Comparison of ENCODE assay signal across 8 cellular contexts in the genomic region with DNA sequence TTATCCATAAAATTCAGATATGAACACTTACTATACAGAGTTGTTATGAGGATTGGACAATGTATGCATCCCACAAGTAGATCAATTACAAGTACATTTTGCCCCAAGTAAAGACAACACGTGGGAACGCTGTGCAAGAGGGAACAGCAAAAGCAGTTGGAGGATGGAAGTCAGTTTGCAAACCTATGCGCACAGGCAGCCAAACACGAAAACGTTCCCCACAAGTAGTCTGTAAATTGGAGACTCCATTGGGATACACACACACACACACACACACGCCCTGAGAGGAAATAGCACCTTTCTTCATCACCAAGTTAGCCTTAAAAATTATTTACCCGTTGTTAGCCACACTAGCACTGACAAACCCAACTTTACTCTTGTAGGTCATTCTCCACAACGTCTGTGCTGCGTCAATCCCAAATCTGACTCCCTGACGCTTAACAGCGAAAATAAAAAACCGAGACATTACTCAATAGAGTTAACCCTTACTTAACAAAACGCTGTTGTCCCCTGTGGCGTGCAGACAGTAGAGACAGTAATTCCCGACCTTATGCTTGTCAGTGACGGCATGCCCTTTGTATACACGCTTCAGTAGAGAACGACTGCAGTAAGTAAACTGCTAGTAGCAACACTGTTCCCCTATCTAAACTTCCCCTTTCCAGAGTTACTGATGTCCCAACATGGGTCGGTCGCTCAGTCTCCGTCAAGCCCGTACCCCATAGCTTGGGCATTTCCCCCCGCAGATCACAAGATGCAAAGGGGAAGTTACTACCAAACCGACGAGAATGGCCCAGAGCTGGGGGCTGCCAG. TPM values are rescaled to one million over a fixed set of nuclear protein-coding genes. Genes with fewer than 3 reads are reported as not detected.
DNase-seq lines count a peak whose midpoint lies in the region; ATAC-seq and TF ChIP-seq lines count a peak whose summit lies in the region.

No MANE protein-coding gene starts in this region.

- WGBS in liver: 2% methylated on average over 25 of the region's 25 CpGs

- no peak for TF ChIP-seq CTCF in liver (IDR thresholded peaks at IDR 0.05; ENCODE audit: low read depth, low read length, missing input control)

- peak overlapping the region; percentile 75 to 95 (median 89) for H3K4me3 ChIP-seq in liver (ENCODE audit: low read depth in 1 of 3, low read length in 3 of 3)

- no peaks in the 10 kb centered on the region for H3K36me3 ChIP-seq in liver (ENCODE audit: control insufficient read depth in 4 of 4, insufficient read depth in 3 of 4, low read depth in 1 of 4, low read length in 3 of 4)

- H3K27me3 ChIP-seq in liver (ENCODE audit: control insufficient read depth in 4 of 4, insufficient read depth in 4 of 4, low read length in 3 of 4): no peaks in the 10 kb centered on the region

- H3K9ac ChIP-seq in liver (ENCODE audit: low read depth in 1 of 2, low read length in 2 of 2): peak overlapping the region; percentile 10 to 36

- peak overlapping the region; percentile 70 to 83 for H3K27ac ChIP-seq in liver (ENCODE audit: low read depth in 1 of 2, low read length in 2 of 2)

- peaks cover 3 to 27% (median 10%) of the 10 kb centered on the region in 4 donors for H3K4me1 ChIP-seq in liver (ENCODE audit: control insufficient read depth in 4 of 4, insufficient read depth in 4 of 4, low read length in 3 of 4)

- DNase-seq in DMS53 (lab: John Stamatoyannopoulos, UW) (peak; percentile 55), DMS53 treated with DMSO at 0.1 percent for 48 hours (lab: John Stamatoyannopoulos, UW; ENCODE audit: unreplicated experiment) (no peak), SKM-1 treated with dmso at 0.1 percent for 144 hours (lab: John Stamatoyannopoulos, UW; ENCODE audit: unreplicated experiment) (peak; percentile 95), dermis blood vessel endothelial cell (peak; percentile 34), stromal cell of bone marrow (ENCODE audit: low read depth) (peak; percentile 34)

- ATAC-seq in GM21390 (IDR thresholded peaks at IDR 0.05; ENCODE audit: unreplicated experiment) (peak; percentile 53), HG03571 (IDR thresholded peaks at IDR 0.05; ENCODE audit: unreplicated experiment) (peak; percentile 62)

- no peaks in the 10 kb centered on the region for H3K9me3 ChIP-seq in liver (ENCODE audit: control insufficient read depth in 4 of 4, low read length in 3 of 4)

- no peak for TF ChIP-seq RAD21 in liver (IDR thresholded peaks at IDR 0.05)

TF ChIP-seq in liver, 16 proteins besides CTCF, POLR2A, EP300 and RAD21:
- TF ChIP-seq, protein P1, sequence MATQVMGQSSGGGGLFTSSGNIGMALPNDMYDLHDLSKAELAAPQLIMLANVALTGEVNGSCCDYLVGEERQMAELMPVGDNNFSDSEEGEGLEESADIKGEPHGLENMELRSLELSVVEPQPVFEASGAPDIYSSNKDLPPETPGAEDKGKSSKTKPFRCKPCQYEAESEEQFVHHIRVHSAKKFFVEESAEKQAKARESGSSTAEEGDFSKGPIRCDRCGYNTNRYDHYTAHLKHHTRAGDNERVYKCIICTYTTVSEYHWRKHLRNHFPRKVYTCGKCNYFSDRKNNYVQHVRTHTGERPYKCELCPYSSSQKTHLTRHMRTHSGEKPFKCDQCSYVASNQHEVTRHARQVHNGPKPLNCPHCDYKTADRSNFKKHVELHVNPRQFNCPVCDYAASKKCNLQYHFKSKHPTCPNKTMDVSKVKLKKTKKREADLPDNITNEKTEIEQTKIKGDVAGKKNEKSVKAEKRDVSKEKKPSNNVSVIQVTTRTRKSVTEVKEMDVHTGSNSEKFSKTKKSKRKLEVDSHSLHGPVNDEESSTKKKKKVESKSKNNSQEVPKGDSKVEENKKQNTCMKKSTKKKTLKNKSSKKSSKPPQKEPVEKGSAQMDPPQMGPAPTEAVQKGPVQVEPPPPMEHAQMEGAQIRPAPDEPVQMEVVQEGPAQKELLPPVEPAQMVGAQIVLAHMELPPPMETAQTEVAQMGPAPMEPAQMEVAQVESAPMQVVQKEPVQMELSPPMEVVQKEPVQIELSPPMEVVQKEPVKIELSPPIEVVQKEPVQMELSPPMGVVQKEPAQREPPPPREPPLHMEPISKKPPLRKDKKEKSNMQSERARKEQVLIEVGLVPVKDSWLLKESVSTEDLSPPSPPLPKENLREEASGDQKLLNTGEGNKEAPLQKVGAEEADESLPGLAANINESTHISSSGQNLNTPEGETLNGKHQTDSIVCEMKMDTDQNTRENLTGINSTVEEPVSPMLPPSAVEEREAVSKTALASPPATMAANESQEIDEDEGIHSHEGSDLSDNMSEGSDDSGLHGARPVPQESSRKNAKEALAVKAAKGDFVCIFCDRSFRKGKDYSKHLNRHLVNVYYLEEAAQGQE (IDR thresholded peaks at IDR 0.05): peak; percentile 7
- no peak for TF ChIP-seq SP1 (IDR thresholded peaks at IDR 0.05)
- TF ChIP-seq FOXA2 (IDR thresholded peaks at IDR 0.05): no peak
- TF ChIP-seq GABPA (IDR thresholded peaks at IDR 0.05 in 1 of 2, conservative IDR thresholded peaks at IDR 0.05 in 1 of 2): no peak
- TF ChIP-seq, protein P2, sequence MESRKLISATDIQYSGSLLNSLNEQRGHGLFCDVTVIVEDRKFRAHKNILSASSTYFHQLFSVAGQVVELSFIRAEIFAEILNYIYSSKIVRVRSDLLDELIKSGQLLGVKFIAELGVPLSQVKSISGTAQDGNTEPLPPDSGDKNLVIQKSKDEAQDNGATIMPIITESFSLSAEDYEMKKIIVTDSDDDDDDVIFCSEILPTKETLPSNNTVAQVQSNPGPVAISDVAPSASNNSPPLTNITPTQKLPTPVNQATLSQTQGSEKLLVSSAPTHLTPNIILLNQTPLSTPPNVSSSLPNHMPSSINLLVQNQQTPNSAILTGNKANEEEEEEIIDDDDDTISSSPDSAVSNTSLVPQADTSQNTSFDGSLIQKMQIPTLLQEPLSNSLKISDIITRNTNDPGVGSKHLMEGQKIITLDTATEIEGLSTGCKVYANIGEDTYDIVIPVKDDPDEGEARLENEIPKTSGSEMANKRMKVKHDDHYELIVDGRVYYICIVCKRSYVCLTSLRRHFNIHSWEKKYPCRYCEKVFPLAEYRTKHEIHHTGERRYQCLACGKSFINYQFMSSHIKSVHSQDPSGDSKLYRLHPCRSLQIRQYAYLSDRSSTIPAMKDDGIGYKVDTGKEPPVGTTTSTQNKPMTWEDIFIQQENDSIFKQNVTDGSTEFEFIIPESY (IDR thresholded peaks at IDR 0.05): no peak
- TF ChIP-seq RXRA (IDR thresholded peaks at IDR 0.05): no peak
TF ChIP-seq in liver: peak in this region for 1.

RNA-seq across cellular contexts. Expression of a gene that starts 0.7 kb away (rescaled TPM):
- 15.6 and 25.7 TPM in 2 replicates for total RNA-seq in dermis blood vessel endothelial cell
- 10 to 100 TPM; 22.9 to 24.2 TPM for total RNA-seq in liver
- polyA plus RNA-seq in liver: 1 to 10 TPM; 7.1 to 8.2 TPM
